Comparison of ENCODE assay signal across 21 cellular contexts in the genomic region with DNA sequence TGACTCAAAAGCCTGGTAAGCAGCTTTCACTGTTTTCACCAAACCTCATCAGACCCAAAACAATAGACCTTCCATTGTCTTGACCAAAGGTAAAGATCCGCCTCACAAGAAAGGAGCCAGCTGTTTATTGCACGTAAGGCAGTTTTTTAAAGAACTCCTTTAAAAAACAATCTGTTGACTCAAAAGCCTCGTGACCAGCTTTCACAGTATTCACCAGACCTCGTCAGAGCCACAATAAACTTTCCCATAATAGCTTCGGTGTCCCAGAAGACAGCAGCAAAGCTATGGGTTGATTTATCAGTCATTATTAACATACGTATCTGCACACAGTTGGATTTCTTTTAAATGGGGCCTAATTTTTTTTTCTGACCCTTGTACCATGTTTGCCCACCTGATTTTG. TPM values are rescaled to one million over a fixed set of nuclear protein-coding genes. Genes with fewer than 3 reads are reported as not detected.
A peak's percentile ranks its signal among the peaks of the same experiment; 100 is the strongest.
DNase-seq lines count a peak whose midpoint lies in the region; ATAC-seq and TF ChIP-seq lines count a peak whose summit lies in the region.
"Had no signal": no experiment of that assay in that cellular context is flagged by ENCODE, and none has a peak within 500 bp of the region (broad histone marks: within the 10 kb centered on the region; RNA-seq: fewer than 3 reads in every experiment).

No MANE protein-coding gene starts in this region.

- H3K9me3 Mint-ChIP-seq in dendritic cell treated with granulocyte-macrophage colony-stimulating factor and Interleukin-4, amounts not matched to agents 40 ng/mL and 50 ng/mL, for 4 days, result no peaks in the 10 kb centered on the region
- no peaks in the 10 kb centered on the region for H3K9me3 Mint-ChIP-seq in stimulated activated naive B cell treated with anti-CD40 and anti-IgM and Interleukin-4, amounts not matched to agents 10 μg/mL and 1 μg/mL and 100 μg/mL, for 72 hours

- no peak overlapping the region for H3K27ac ChIP-seq in SJCRH30

- TF ChIP-seq CTCF in mucosa of descending colon (IDR thresholded peaks at IDR 0.05), result no peak

- H3K36me3 ChIP-seq in mucosa of descending colon (ENCODE audit: low read depth) (no peaks in the 10 kb centered on the region), SJCRH30 (no peaks in the 10 kb centered on the region)
- H3K36me3 ChIP-seq: MG63 had no signal

- H3K36me3 Mint-ChIP-seq in dendritic cell treated with granulocyte-macrophage colony-stimulating factor and Interleukin-4, amounts not matched to agents 40 ng/mL and 50 ng/mL, for 4 days (ENCODE audit: low read depth), result no peaks in the 10 kb centered on the region
- no peaks in the 10 kb centered on the region for H3K36me3 Mint-ChIP-seq in stimulated activated naive B cell treated with anti-CD40 and anti-IgM and Interleukin-4, amounts not matched to agents 10 μg/mL and 1 μg/mL and 100 μg/mL, for 72 hours
- H3K36me3 Mint-ChIP-seq: CD4-positive, CD25-positive, alpha-beta regulatory T cell had no signal

- H3K27me3 Mint-ChIP-seq in dendritic cell treated with granulocyte-macrophage colony-stimulating factor and Interleukin-4, amounts not matched to agents 40 ng/mL and 50 ng/mL, for 4 days, result no peaks in the 10 kb centered on the region
- H3K27me3 Mint-ChIP-seq in stimulated activated naive B cell treated with anti-CD40 and anti-IgM and Interleukin-4, amounts not matched to agents 10 μg/mL and 1 μg/mL and 100 μg/mL, for 72 hours, result peaks cover 0 to 4% of the 10 kb centered on the region in 2 donors
- H3K27me3 Mint-ChIP-seq: CD4-positive, CD25-positive, alpha-beta regulatory T cell had no signal

- H3K4me1 Mint-ChIP-seq in dendritic cell treated with granulocyte-macrophage colony-stimulating factor and Interleukin-4, amounts not matched to agents 40 ng/mL and 50 ng/mL, for 4 days (ENCODE audit: low read depth), result peaks cover 46% of the 10 kb centered on the region
- H3K4me1 Mint-ChIP-seq in stimulated activated naive B cell treated with anti-CD40 and anti-IgM and Interleukin-4, amounts not matched to agents 10 μg/mL and 1 μg/mL and 100 μg/mL, for 72 hours, result peaks cover 3 to 15% of the 10 kb centered on the region in 2 donors

- no peak overlapping the region for H3K4me3 ChIP-seq in mucosa of descending colon
- H3K4me3 ChIP-seq in SJCRH30, result no peak overlapping the region
- H3K4me3 ChIP-seq: MG63 had no signal

- no peaks in the 10 kb centered on the region for H3K27me3 ChIP-seq in SJCRH30
- H3K27me3 ChIP-seq: MG63 had no signal

- DNase-seq in NCI-H345 (lab: John Stamatoyannopoulos, UW) (peak; percentile 12), NCI-H345 treated with DMSO at 0.1 percent for 48 hours (lab: John Stamatoyannopoulos, UW; ENCODE audit: unreplicated experiment) (no peak), mucosa of descending colon (peak in 1 of 3 donors; percentile 48), SJCRH30 (no peak), HuH-7.5 (ENCODE audit: low spot score) (no peak)
- DNase-seq in stimulated activated naive B cell treated with anti-CD40 and anti-IgM and Interleukin-4, amounts not matched to agents 10 μg/mL and 1 μg/mL and 100 μg/mL, for 72 hours, result no peak
- DNase-seq in activated CD4-positive, CD25-positive, alpha-beta regulatory T cell treated with anti-CD3 and anti-CD28 coated beads, Interleukin-2, amount 50 U/mL, for 72 hours, result no peak
- DNase-seq: 8988T; Calu3; CD4-positive, CD25-positive, alpha-beta regulatory T cell; GF-D8; HCEC 1CT; Kasumi-1; MG63; NCI-H1048; NCI-H1436; NCI-H1930; NCI-H510A treated with DMSO at 0.1 percent for 48 hours; PC-3; SIG-M5 had no signal

- H3K9me3 ChIP-seq in mucosa of descending colon (no peaks in the 10 kb centered on the region), SJCRH30 (replicated peaks) (no peaks in the 10 kb centered on the region)
- H3K9me3 ChIP-seq: MG63 had no signal

- H3K27ac Mint-ChIP-seq in dendritic cell treated with granulocyte-macrophage colony-stimulating factor and Interleukin-4, amounts not matched to agents 40 ng/mL and 50 ng/mL, for 4 days, result peak overlapping the region; percentile 40
- no peak overlapping the region for H3K27ac Mint-ChIP-seq in stimulated activated naive B cell treated with anti-CD40 and anti-IgM and Interleukin-4, amounts not matched to agents 10 μg/mL and 1 μg/mL and 100 μg/mL, for 72 hours
- H3K27ac Mint-ChIP-seq: CD4-positive, CD25-positive, alpha-beta regulatory T cell had no signal

- intact Hi-C loops in dendritic cell treated with granulocyte-macrophage colony-stimulating factor and Interleukin-4, amounts not matched to agents 40 ng/mL and 50 ng/mL, for 4 days (cut with micrococcal nuclease), result no loop called here
- intact Hi-C loops in mucosa of descending colon (cut with DNase I, micrococcal nuclease), result no loop called here

- peak; percentile 62 for ATAC-seq in mucosa of descending colon
- ATAC-seq in stimulated activated naive B cell treated with anti-CD40 and anti-IgM and Interleukin-4, amounts not matched to agents 10 μg/mL and 1 μg/mL and 100 μg/mL, for 72 hours (replicated peaks), result no peak
- ATAC-seq: PC-3 had no signal

- no peak overlapping the region for H3K4me3 Mint-ChIP-seq in dendritic cell treated with granulocyte-macrophage colony-stimulating factor and Interleukin-4, amounts not matched to agents 40 ng/mL and 50 ng/mL, for 4 days
- no peak overlapping the region for H3K4me3 Mint-ChIP-seq in stimulated activated naive B cell treated with anti-CD40 and anti-IgM and Interleukin-4, amounts not matched to agents 10 μg/mL and 1 μg/mL and 100 μg/mL, for 72 hours
- H3K4me3 Mint-ChIP-seq: CD4-positive, CD25-positive, alpha-beta regulatory T cell had no signal

- H3K4me1 ChIP-seq in mucosa of descending colon (ENCODE audit: low read depth), result peaks cover 5% of the 10 kb centered on the region
- peaks cover 13% of the 10 kb centered on the region for H3K4me1 ChIP-seq in SJCRH30

RNA-seq across cellular contexts. Expression of a gene that starts 17.4 kb away (rescaled TPM):
- total RNA-seq in mucosa of descending colon, result 10 to 100 TPM; 43.2 to 65.3 (median 43.3) TPM
- 33.2 and 42.3 TPM in 2 replicates for total RNA-seq in SJCRH30 (2014; rRNA removed; shearing (Covaris generic))
